In the genomic region with DNA sequence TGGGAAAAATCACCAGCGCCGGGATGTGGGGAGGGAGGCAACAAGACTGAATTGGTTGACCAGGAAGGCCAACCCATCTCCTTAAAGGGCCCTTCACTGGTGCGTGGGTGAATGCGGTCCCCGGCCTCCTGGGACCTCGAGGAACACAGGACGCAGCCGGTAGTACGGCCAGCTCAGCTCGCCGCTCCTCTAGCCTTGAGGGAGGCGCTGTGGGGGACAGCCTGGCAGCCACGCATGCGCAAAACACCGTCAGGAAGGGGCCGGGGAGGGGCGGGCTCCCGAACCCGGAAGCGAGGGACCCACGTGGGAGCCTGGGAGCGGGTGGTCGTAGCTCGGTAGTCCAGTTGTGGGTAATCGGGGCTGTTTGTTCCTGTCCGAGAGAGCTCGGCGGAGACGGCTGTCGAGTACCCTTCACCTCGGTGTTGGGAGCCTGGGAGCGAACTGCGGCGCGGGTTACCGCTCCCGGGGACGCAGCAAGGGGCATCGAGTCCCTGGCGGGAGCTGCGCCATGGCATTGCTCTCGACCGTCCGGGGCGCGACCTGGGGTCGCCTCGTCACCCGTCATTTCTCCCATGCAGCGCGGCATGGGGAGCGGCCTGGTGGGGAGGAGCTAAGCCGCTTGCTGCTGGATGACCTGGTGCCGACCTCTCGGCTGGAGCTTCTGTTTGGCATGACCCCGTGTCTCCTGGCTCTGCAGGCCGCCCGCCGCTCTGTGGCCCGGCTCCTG, we compare ENCODE assay signal across 8 cellular contexts. TPM values are rescaled to one million over a fixed set of nuclear protein-coding genes. Genes with fewer than 3 reads are reported as not detected.
DNase-seq lines count a peak whose midpoint lies in the region; ATAC-seq and TF ChIP-seq lines count a peak whose summit lies in the region.

MRM1 (plus strand) TSS at position 281 of the 727 bp plus-strand sequence; CDS start at position 509, 228 bp downstream.

- WGBS in HUES64: under 1% methylated on average over 60 of the region's 60 CpGs

- peak; percentile 60 for TF ChIP-seq CTCF in OCI-LY7 (conservative IDR thresholded peaks at IDR 0.05; ENCODE audit: low read length)

- CTCF ChIA-PET in OCI-LY7 (lab: Charles Lee; ENCODE audit: unreplicated experiment): interaction anchor here (0.6 kb wide), 1 partner anchor 360 kb away, joined by 3 read pairs; no protein-coding TSS in a partner anchor

- H3K4me1 ChIP-seq in HUES64 (ENCODE audit: insufficient read depth, low read length) (peaks cover 17% of the 10 kb centered on the region), OCI-LY7 (ENCODE audit: insufficient read depth, low read length, poor library complexity, severe bottlenecking) (peaks cover 31% of the 10 kb centered on the region)

- ATAC-seq in GM21367 (IDR thresholded peaks at IDR 0.05; ENCODE audit: unreplicated experiment): peak; percentile 55

- no peaks in the 10 kb centered on the region; the same call in 1 of the 2 replicates for H3K27me3 ChIP-seq in HUES64 (ENCODE audit: insufficient read depth, low read length)

- DNase-seq in Caki2 (ENCODE audit: low read depth): peak; percentile 91
- DNase-seq in OCI-LY7 (ENCODE audit: low spot score): peak; percentile 95
- DNase-seq in activated T-cell treated with anti-CD3 and anti-CD28 coated beads for 24 hours (ENCODE audit: low read depth): peak; percentile 91
- DNase-seq in epithelial cell of prostate (ENCODE audit: low read depth, low spot score): no peak
- DNase-seq in mucosa of gallbladder (ENCODE audit: low spot score): peak; percentile 92
- peak; percentile 82 to 87 for DNase-seq in stimulated activated CD8-positive, alpha-beta memory T cell treated with anti-CD3 and anti-CD28 coated beads, Interleukin-4, amount 100 ng/mL, for 1 hour (ENCODE audit: low read depth in 2 of 2, low spot score in 1 of 2)

- peak within 1 kb of the TSS; percentile 77 for H3K9ac ChIP-seq in HUES64 (ENCODE audit: low read depth, low read length)

- H3K36me3 ChIP-seq in HUES64 (ENCODE audit: insufficient read depth, low read length) (peaks cover 30% of the 10 kb centered on the region), OCI-LY7 (ENCODE audit: insufficient read depth, low read length) (peaks cover 22% of the 10 kb centered on the region)

- H2AFZ ChIP-seq in OCI-LY7 (ENCODE audit: low read length): peak within 1 kb of the TSS; percentile 67; the same call in 1 of the 2 replicates

- peaks cover 15% of the 10 kb centered on the region; the same call in 1 of the 2 replicates for H4K20me1 ChIP-seq in OCI-LY7 (ENCODE audit: insufficient read depth, low read length)

- H3K79me2 ChIP-seq in OCI-LY7 (ENCODE audit: insufficient read depth, low read depth, low read length): peaks cover 43% of the 10 kb centered on the region

- H3K4me2 ChIP-seq in OCI-LY7 (ENCODE audit: low read length): peak within 1 kb of the TSS; percentile 92

- no TSS peak for BruUV-seq in OCI-LY7 (replicated peaks; lab: Mats Ljungman, UMichigan)

- POLR2A ChIA-PET in OCI-LY7 (lab: Charles Lee): interaction anchor here (0.6 to 2.3 kb wide), 5 partner anchors 9 to 442 kb away, joined by 3 to 10 read pairs (median 4); no protein-coding TSS in a partner anchor

- in situ Hi-C loops in Caki2 (cut with HindIII; ENCODE audit: low pct_unique_long_range_greater_than_20kb, low sequenced_read_pairs): no loop called here

- H3K27ac ChIP-seq in HUES64 (ENCODE audit: low read depth, low read length) (peak within 1 kb of the TSS; percentile 78), OCI-LY7 (ENCODE audit: low read depth, low read length, poor library complexity, severe bottlenecking) (peak within 1 kb of the TSS; percentile 67), epithelial cell of prostate (peak within 1 kb of the TSS; percentile 66)

- peak within 1 kb of the TSS; percentile 70 for H3K4me3 ChIP-seq in HUES64 (ENCODE audit: low read length)
- peak within 1 kb of the TSS; percentile 90 for H3K4me3 ChIP-seq in OCI-LY7 (ENCODE audit: low read depth, low read length, poor library complexity, severe bottlenecking)

- no peaks in the 10 kb centered on the region for H3K9me2 ChIP-seq in OCI-LY7 (ENCODE audit: insufficient read depth, low read length)

- H3K9me3 ChIP-seq in HUES64 (ENCODE audit: insufficient read depth, low read depth, low read length): no peaks in the 10 kb centered on the region
- no peaks in the 10 kb centered on the region for H3K9me3 ChIP-seq in OCI-LY7 (ENCODE audit: low read length)

- intact Hi-C loops in OCI-LY7 (cut with micrococcal nuclease; ENCODE audit: unreplicated experiment): loop anchor here (1.0 to 10.0 kb wide), 4 partner anchors 57 to 1003 kb away; partner anchors contain the start of genes C17orf78, GGNBP2, SYNRG and ZNHIT3

RNA-seq across cellular contexts. Expression of gene MRM1, which starts in this region (rescaled TPM):
- total RNA-seq in Caki2 (2014; rRNA removed; shearing (Covaris generic); ENCODE audit: low replicate concordance): 13.5 and 17.2 TPM in 2 replicates
- polyA plus RNA-seq in HUES64 (2013, experiment 1 of 2): 5.0 TPM
- 4.5 TPM for polyA plus RNA-seq in HUES64 (2013, experiment 2 of 2)
- 20.9 and 22.5 TPM in 2 replicates for total RNA-seq in OCI-LY7 (2014; rRNA removed; shearing (Covaris generic))
- total RNA-seq in OCI-LY7 (2022) (18.6 and 22.6 TPM in 2 replicates), mucosa of gallbladder (8.3 TPM)
